In genomic region chr2:197363998-197364397, GRCh38 we compare ENCODE assay signal across 21 cellular contexts. TPM values are rescaled to one million over a fixed set of nuclear protein-coding genes. Genes with fewer than 3 reads are reported as not detected.
DNase-seq lines count a peak whose midpoint lies in the region; ATAC-seq, FAIRE-seq and TF ChIP-seq lines count a peak whose summit lies in the region.
"Had no signal": no experiment of that assay in that cellular context is flagged by ENCODE, and none has a peak within 500 bp of the region (broad histone marks: within the 10 kb centered on the region; RNA-seq: fewer than 3 reads in every experiment).

No MANE protein-coding gene starts in this region.

- no peaks in the 10 kb centered on the region for H3K36me3 ChIP-seq in K562 (ENCODE audit: control insufficient read depth, insufficient read depth, low read length)
- H3K36me3 ChIP-seq: BLaER1 treated with 17β-estradiol and CSF1 and Interleukin-3, amounts not matched to agents 10 nM and 100 nM; HAP-1 had no signal

- H3K27ac ChIP-seq in K562 (ENCODE audit: extremely low read depth, low read depth, low read length): no peak overlapping the region
- H3K27ac ChIP-seq in caudate nucleus (ENCODE audit: low read depth, low read length): no peak overlapping the region
- H3K27ac ChIP-seq: BLaER1 treated with 17β-estradiol and CSF1 and Interleukin-3, amounts not matched to agents 10 nM and 100 nM; HL-60 had no signal

- intact Hi-C loops in K562 (cut with micrococcal nuclease): no loop called here

- CTCF ChIA-PET in K562 (lab: Yijun Ruan, JAX; ENCODE audit: low intra/inter-chr PET ratio): no interaction called here

- peaks cover 22% of the 10 kb centered on the region for H3K4me1 Mint-ChIP-seq in activated naive CD8-positive, alpha-beta T cell treated with anti-CD3 and anti-CD28 coated beads for 36 hours
- peaks cover 31% of the 10 kb centered on the region for H3K4me1 Mint-ChIP-seq in activated naive CD8-positive, alpha-beta T cell treated with anti-CD3 and anti-CD28 coated beads, Interleukin-2, amount 50 U/mL, for 24 hours
- H3K4me1 Mint-ChIP-seq in progenitor cell of endocrine pancreas (ENCODE audit: low read depth): no peaks in the 10 kb centered on the region
- H3K4me1 Mint-ChIP-seq: B cell had no signal

- TF ChIP-seq CTCF in K562 (IDR thresholded peaks at IDR 0.05 in 2 of 3, conservative IDR thresholded peaks at IDR 0.05 in 1 of 3; ENCODE audit: insufficient read depth in 2 of 3, low read depth in 1 of 3, low read length in 3 of 3): no peak
- TF ChIP-seq CTCF in progenitor cell of endocrine pancreas (IDR thresholded peaks at IDR 0.05; ENCODE audit: unreplicated experiment): no peak

- 6% methylated on average over 5 of the region's 5 CpGs for WGBS in K562 (ENCODE audit: insufficient coverage, low coverage, missing lambda C conversion rate)

- no peaks in the 10 kb centered on the region for H4K20me1 ChIP-seq in K562 (replicated peaks; ENCODE audit: control insufficient read depth, insufficient read depth, low read length)
- H4K20me1 ChIP-seq: BLaER1 treated with 17β-estradiol and CSF1 and Interleukin-3, amounts not matched to agents 10 nM and 100 nM had no signal

- H3K27me3 Mint-ChIP-seq in activated naive CD8-positive, alpha-beta T cell treated with anti-CD3 and anti-CD28 coated beads for 36 hours: no peaks in the 10 kb centered on the region
- H3K27me3 Mint-ChIP-seq in activated naive CD8-positive, alpha-beta T cell treated with anti-CD3 and anti-CD28 coated beads, Interleukin-2, amount 50 U/mL, for 24 hours: no peaks in the 10 kb centered on the region
- H3K27me3 Mint-ChIP-seq in progenitor cell of endocrine pancreas: no peaks in the 10 kb centered on the region
- H3K27me3 Mint-ChIP-seq: B cell, IgD-negative memory B cell had no signal

- H3K27me3 ChIP-seq in K562 (ENCODE audit: control insufficient read depth in 2 of 2, insufficient read depth in 2 of 2, low read length in 2 of 2): peaks cover 0 to 9% of the 10 kb centered on the region in 2 experiments; a peak in 3 of 5 replicates
- H3K27me3 ChIP-seq: BLaER1 treated with 17β-estradiol and CSF1 and Interleukin-3, amounts not matched to agents 10 nM and 100 nM had no signal

- no peaks in the 10 kb centered on the region for H3K9me3 ChIP-seq in K562 (replicated peaks; ENCODE audit: control insufficient read depth, insufficient read depth, low read depth, low read length)
- H3K9me3 ChIP-seq: BLaER1 treated with 17β-estradiol and CSF1 and Interleukin-3, amounts not matched to agents 10 nM and 100 nM; HAP-1 had no signal

- no peak overlapping the region for H3K4me3 ChIP-seq in K562
- H3K4me3 ChIP-seq: BLaER1 treated with 17β-estradiol and CSF1 and Interleukin-3, amounts not matched to agents 10 nM and 100 nM; HAP-1 had no signal

- H3K4me3 Mint-ChIP-seq in activated naive CD8-positive, alpha-beta T cell treated with anti-CD3 and anti-CD28 coated beads for 36 hours: no peak overlapping the region
- H3K4me3 Mint-ChIP-seq in activated naive CD8-positive, alpha-beta T cell treated with anti-CD3 and anti-CD28 coated beads, Interleukin-2, amount 50 U/mL, for 24 hours: no peak overlapping the region
- no peak overlapping the region for H3K4me3 Mint-ChIP-seq in progenitor cell of endocrine pancreas (ENCODE audit: low read depth)
- H3K4me3 Mint-ChIP-seq: B cell; CD8-positive, alpha-beta T cell; IgD-negative memory B cell had no signal

- H3K79me2 ChIP-seq in K562 (ENCODE audit: control insufficient read depth, insufficient read depth, low read length): no peaks in the 10 kb centered on the region

- H3K27ac Mint-ChIP-seq in activated naive CD8-positive, alpha-beta T cell treated with anti-CD3 and anti-CD28 coated beads for 36 hours: peak overlapping the region; percentile 9
- no peak overlapping the region for H3K27ac Mint-ChIP-seq in activated naive CD8-positive, alpha-beta T cell treated with anti-CD3 and anti-CD28 coated beads, Interleukin-2, amount 50 U/mL, for 24 hours
- H3K27ac Mint-ChIP-seq in progenitor cell of endocrine pancreas: peak overlapping the region; percentile 42
- H3K27ac Mint-ChIP-seq: B cell; CD8-positive, alpha-beta T cell; IgD-negative memory B cell had no signal

- TF ChIP-seq POLR2A in K562 (conservative IDR thresholded peaks at IDR 0.05): no peak

- H3K36me3 Mint-ChIP-seq in activated naive CD8-positive, alpha-beta T cell treated with anti-CD3 and anti-CD28 coated beads for 36 hours: peaks cover 7% of the 10 kb centered on the region
- H3K36me3 Mint-ChIP-seq in activated naive CD8-positive, alpha-beta T cell treated with anti-CD3 and anti-CD28 coated beads, Interleukin-2, amount 50 U/mL, for 24 hours (ENCODE audit: low read depth): no peaks in the 10 kb centered on the region
- no peaks in the 10 kb centered on the region for H3K36me3 Mint-ChIP-seq in progenitor cell of endocrine pancreas (ENCODE audit: insufficient read depth)
- H3K36me3 Mint-ChIP-seq: CD8-positive, alpha-beta T cell; IgD-negative memory B cell had no signal

- no peak for TF ChIP-seq RAD21 in K562 (CRISPR knock-in tag; conservative IDR thresholded peaks at IDR 0.05 in 1 of 2, IDR thresholded peaks at IDR 0.05 in 1 of 2)

- no peak for DNase-seq in activated naive CD8-positive, alpha-beta T cell treated with anti-CD3 and anti-CD28 coated beads for 36 hours
- no peak for DNase-seq in activated naive CD8-positive, alpha-beta T cell treated with anti-CD3 and anti-CD28 coated beads, Interleukin-2, amount 50 U/mL, for 24 hours
- DNase-seq in K562 (ENCODE audit: extremely low read depth in 1 of 4, low spot score in 3 of 4) (no peak), progenitor cell of endocrine pancreas (ENCODE audit: low spot score, unreplicated experiment) (no peak), NCI-H526 (lab: John Stamatoyannopoulos, UW) (no peak), caudate nucleus (lab: John Stamatoyannopoulos, UW) (no peak)
- DNase-seq: 8988T; CD8-positive, alpha-beta T cell; DMS 273 treated with DMSO at 0.1 percent for 48 hours; GDM1; GOT3; KG1 had no signal

- no peak for TF ChIP-seq EP300 in K562 (IDR thresholded peaks at IDR 0.05; ENCODE audit: low read length)

- no TSS peak for BruUV-seq in K562 (replicated peaks; lab: Mats Ljungman, UMichigan)

- no peak for ATAC-seq in activated naive CD8-positive, alpha-beta T cell treated with anti-CD3 and anti-CD28 coated beads, Interleukin-2, amount 50 U/mL, for 24 hours
- ATAC-seq in K562 (no peak), GM19351 (IDR thresholded peaks at IDR 0.05; ENCODE audit: unreplicated experiment) (no peak)
- ATAC-seq: CD8-positive, alpha-beta T cell; HepG2 had no signal

- H3K4me2 ChIP-seq in K562 (ENCODE audit: insufficient read depth, low read length): no peak overlapping the region
- H3K4me2 ChIP-seq: BLaER1 treated with 17β-estradiol and CSF1 and Interleukin-3, amounts not matched to agents 10 nM and 100 nM had no signal

- POLR2A ChIA-PET in K562 (lab: Yijun Ruan, JAX): no interaction called here

- 0 out of 2 replicates have a peak overlapping the region, but pooled peaks have one; percentile 16 for H2AFZ ChIP-seq in K562 (ENCODE audit: low read depth, low read length)

- FAIRE-seq in K562 (lab: Jason Lieb, UNC): no peak
- FAIRE-seq: GM12892, GM18507, HepG2 had no signal

- no peak overlapping the region for H3K9ac ChIP-seq in K562 (ENCODE audit: insufficient read depth in 1 of 2, low read depth in 2 of 2, low read length in 2 of 2)
- H3K9ac ChIP-seq: BLaER1 treated with 17β-estradiol and CSF1 and Interleukin-3, amounts not matched to agents 10 nM and 100 nM had no signal

- no peaks in the 10 kb centered on the region for H3K9me1 ChIP-seq in K562 (ENCODE audit: control insufficient read depth, insufficient read depth, low read length)

- H3K9me3 Mint-ChIP-seq in activated naive CD8-positive, alpha-beta T cell treated with anti-CD3 and anti-CD28 coated beads for 36 hours: peaks cover 3% of the 10 kb centered on the region
- H3K9me3 Mint-ChIP-seq in activated naive CD8-positive, alpha-beta T cell treated with anti-CD3 and anti-CD28 coated beads, Interleukin-2, amount 50 U/mL, for 24 hours: peaks cover 3% of the 10 kb centered on the region
- H3K9me3 Mint-ChIP-seq in progenitor cell of endocrine pancreas (ENCODE audit: low read depth): peaks cover 3% of the 10 kb centered on the region
- H3K9me3 Mint-ChIP-seq: CD8-positive, alpha-beta T cell; IgD-negative memory B cell had no signal

- in situ Hi-C loops in K562 (cut with MboI): no loop called here

- H3K4me1 ChIP-seq in K562 (replicated peaks in 1 of 2; ENCODE audit: control insufficient read depth in 2 of 2, insufficient read depth in 2 of 2, low read length in 2 of 2): no peaks in the 10 kb centered on the region
- H3K4me1 ChIP-seq: HAP-1 had no signal

TF ChIP-seq in K562, 482 proteins besides CTCF, POLR2A, EP300 and RAD21:
- TF ChIP-seq RBM34 (IDR thresholded peaks at IDR 0.05; ENCODE audit: borderline replicate concordance, insufficient read depth, low read length): no peak

RNA-seq across cellular contexts. Expression of gene ANKRD44, which starts 53.4 kb away (rescaled TPM):
- 100 to 1,000 TPM; 118 to 121 TPM for total RNA-seq in activated naive CD8-positive, alpha-beta T cell treated with anti-CD3 and anti-CD28 coated beads for 36 hours
- total RNA-seq in K562 (2011; cell fraction: chromatin; rRNA removed; ENCODE audit: low replicate concordance): 0.30 and 0.33 TPM in 2 replicates
- total RNA-seq in K562 (2011; cell fraction: nucleolus; rRNA removed): not detected in 2 replicates
- not detected in 2 replicates for total RNA-seq in K562 (2011; cell fraction: nucleoplasm; rRNA removed)
- total RNA-seq in K562 (2014; rRNA removed) (0.08 TPM in 1 of 2 replicates, not detected in the other), K562 (2014; rRNA removed; fragmentation: Illumina TruSeq; extraction: Trizol) (not detected in 2 replicates), K562 (2015; rRNA removed; fragmentation: Illumina TruSeq; extraction: Trizol) (0.04 TPM in 2 replicates), K562 (2021) (0.25 and 0.64 TPM in 2 replicates), progenitor cell of endocrine pancreas (4.0 and 6.0 TPM in 2 replicates)
- polyA plus RNA-seq in K562 (2011; rRNA removed) (0.04 TPM in 2 replicates), K562 (2014; fragmentation: Illumina TruSeq; extraction: Trizol) (0.01 and 0.03 TPM in 2 replicates), K562 (2014; fragmentation: Nextera tagmentation; extraction: Ambion mirVana) (under 1 TPM in 1 of 2 experiments, not detected in 1; 0.10 TPM), K562 (2014; rRNA removed) (0.09 TPM in 1 of 2 replicates, not detected in the other)
- 0.03 TPM in 1 of 2 replicates, not detected in the other for polyA plus RNA-seq in K562 (2011; cell fraction: cytosol; rRNA removed)
- 0.37 and 0.52 TPM in 2 replicates for polyA plus RNA-seq in K562 (2011; cell fraction: nucleus; rRNA removed)
- 0.01 and 0.37 TPM in 2 replicates for polyA plus RNA-seq in K562 (2012)
- polyA minus RNA-seq in K562 (2011; rRNA and poly(A)+ RNA removed): 0.11 TPM in 1 of 2 replicates, not detected in the other
- polyA minus RNA-seq in K562 (2011; cell fraction: cytosol; rRNA and poly(A)+ RNA removed): not detected in 2 replicates
- polyA minus RNA-seq in K562 (2011; cell fraction: nucleus; rRNA and poly(A)+ RNA removed): not detected in 2 replicates

Comparison
In these comparisons a context has a peak if more than half of its experiments do, and no peak if none do; other contexts are left out.
1. RNA of gene ANKRD44, which starts 53.4 kb away (total RNA-seq): 118 to 121 TPM in activated naive CD8-positive, alpha-beta T cell treated with anti-CD3 and anti-CD28 coated beads for 36 hours; 4.0 to 6.0 TPM in progenitor cell of endocrine pancreas and 0.04 to 0.64 TPM in K562; every median in the first group is over 10 times any median in the second.